21 cellular contexts compared by ENCODE assay signal in the genomic region with DNA sequence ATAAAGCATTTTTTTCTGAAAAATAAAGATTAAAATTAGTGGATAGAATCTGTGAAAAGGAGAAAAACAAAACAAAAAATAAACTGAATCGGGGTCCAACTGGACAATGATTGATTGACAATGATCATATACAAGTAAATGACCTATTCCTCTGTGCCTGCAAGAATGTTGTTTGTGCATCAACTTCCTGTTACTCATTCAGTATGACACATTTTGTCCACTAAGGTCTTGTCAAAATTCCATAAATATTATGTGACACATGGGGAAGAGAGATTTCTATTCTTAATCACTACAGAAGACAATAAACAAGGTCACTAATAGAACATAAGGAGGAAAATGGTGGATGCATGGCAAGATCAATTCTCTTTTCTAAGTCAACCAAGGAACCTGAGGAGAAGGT. TPM values are rescaled to one million over a fixed set of nuclear protein-coding genes. Genes with fewer than 3 reads are reported as not detected.
DNase-seq lines count a peak whose midpoint lies in the region; ATAC-seq, FAIRE-seq and TF ChIP-seq lines count a peak whose summit lies in the region.
"Had no signal": no experiment of that assay in that cellular context is flagged by ENCODE, and none has a peak within 500 bp of the region (broad histone marks: within the 10 kb centered on the region; RNA-seq: fewer than 3 reads in every experiment).

No MANE protein-coding gene starts in this region.

- no peaks in the 10 kb centered on the region for H3F3A ChIP-seq in GM23248 (ENCODE audit: insufficient read depth)

- H3K9me3 ChIP-seq in GM23248 (ENCODE audit: low read depth) = no peaks in the 10 kb centered on the region
- no peaks in the 10 kb centered on the region for H3K9me3 ChIP-seq in pancreas
- H3K9me3 ChIP-seq in prostate gland = no peaks in the 10 kb centered on the region
- H3K9me3 ChIP-seq: HAP-1, SK-N-SH, thoracic aorta had no signal

- in situ Hi-C loops in GM23248 (cut with MboI) = no loop called here

- H3K9me2 ChIP-seq in GM23248 (ENCODE audit: insufficient read depth) = no peaks in the 10 kb centered on the region
- H3K9me2 ChIP-seq: SK-N-SH had no signal

- no peaks in the 10 kb centered on the region for H4K20me1 ChIP-seq in GM23248 (ENCODE audit: insufficient read depth)

- H3K4me2 ChIP-seq in GM23248 (ENCODE audit: unreplicated experiment) = no peak overlapping the region
- H3K4me2 ChIP-seq: SK-N-SH had no signal

- TF ChIP-seq POLR2A in prostate gland (IDR thresholded peaks at IDR 0.05) = no peak

- H3K27me3 ChIP-seq in GM23248 (replicated peaks; ENCODE audit: insufficient read depth) = no peaks in the 10 kb centered on the region
- no peaks in the 10 kb centered on the region for H3K27me3 ChIP-seq in pancreas
- H3K27me3 ChIP-seq in prostate gland (replicated peaks; ENCODE audit: insufficient read depth) = no peaks in the 10 kb centered on the region

- H3K4me1 ChIP-seq in GM23248 (ENCODE audit: insufficient read depth) (no peaks in the 10 kb centered on the region), pancreas (no peaks in the 10 kb centered on the region), prostate gland (replicated peaks) (no peaks in the 10 kb centered on the region)
- H3K4me1 ChIP-seq: HAP-1 had no signal

- FAIRE-seq in pancreas (lab: Jason Lieb, UNC) = peak; percentile 26

- 67 to 91% methylated on average over 1 of the region's 1 CpG for WGBS in GM23248 (ENCODE audit: low coverage in 1 of 2, low lambda C conversion rate in 2 of 2, missing lambda C conversion rate in 2 of 2), 2 experiments
- WGBS in pancreas, 2 donors = 55 to 76% methylated on average over 1 of the region's 1 CpG
- WGBS in prostate gland = 75% methylated on average over 1 of the region's 1 CpG

- DNase-seq in GM23248 = peak; percentile 31
- DNase-seq in NCI-H460 (ENCODE audit: extremely low read depth, low read depth) = peak; percentile 29
- DNase-seq in dermis blood vessel endothelial cell = peak; percentile 60
- DNase-seq in pancreas = no peak
- DNase-seq in NCI-H2171 (lab: John Stamatoyannopoulos, UW) = no peak
- DNase-seq in prostate gland (ENCODE audit: low spot score) = no peak
- DNase-seq: activated CD4-positive, alpha-beta T cell treated with anti-CD3 and anti-CD28 coated beads, Interleukin-2, amount 50 U/mL, for 4 hours; activated gamma-delta T cell; CD8-positive, alpha-beta memory T cell; DMS79 treated with DMSO at 0.1 percent for 48 hours; naive thymus-derived CD4-positive, alpha-beta T cell; NCI-H1694 treated with DMSO at 0.1 percent for 48 hours; NCI-H226; SK-N-SH; stimulated activated CD4-positive, alpha-beta T cell treated with anti-CD3 and anti-CD28 coated beads, Interleukin-1b, Interleukin-23, amount 100 ng/mL, for 48 hours; stimulated activated naive B cell treated with anti-CD40 and anti-IgM and Interleukin-4, amounts not matched to agents 10 μg/mL and 1 μg/mL and 100 μg/mL, for 72 hours; T-helper 9 cell had no signal

- no peak overlapping the region for H3K27ac ChIP-seq in GM23248
- no peak overlapping the region for H3K27ac ChIP-seq in pancreas
- H3K27ac ChIP-seq in prostate gland = no peak overlapping the region
- H3K27ac ChIP-seq: thoracic aorta had no signal

- H3K36me3 ChIP-seq in GM23248 (ENCODE audit: low read depth) = no peaks in the 10 kb centered on the region
- no peaks in the 10 kb centered on the region for H3K36me3 ChIP-seq in pancreas
- H3K36me3 ChIP-seq in prostate gland = no peaks in the 10 kb centered on the region
- H3K36me3 ChIP-seq: HAP-1, thoracic aorta had no signal

- no peak overlapping the region for H3K9ac ChIP-seq in GM23248
- H3K9ac ChIP-seq: SK-N-SH had no signal

- H3K4me3 ChIP-seq in GM23248 = no peak overlapping the region
- no peak overlapping the region for H3K4me3 ChIP-seq in pancreas
- H3K4me3 ChIP-seq in prostate gland = no peak overlapping the region
- H3K4me3 ChIP-seq: HAP-1, thoracic aorta had no signal

- intact Hi-C loops in pancreas (cut with DNase I) = no loop called here
- intact Hi-C loops in prostate gland (cut with DNase I) = no loop called here

- no peak overlapping the region for H2AFZ ChIP-seq in GM23248

- no peak for ATAC-seq in pancreas
- ATAC-seq in GM18867 (IDR thresholded peaks at IDR 0.05; ENCODE audit: unreplicated experiment) = no peak
- ATAC-seq: naive thymus-derived CD4-positive, alpha-beta T cell; stimulated activated naive B cell treated with anti-CD40 and anti-IgM and Interleukin-4, amounts not matched to agents 10 μg/mL and 1 μg/mL and 100 μg/mL, for 72 hours; WTC11 had no signal

- TF ChIP-seq CTCF in pancreas (IDR thresholded peaks at IDR 0.05) = no peak
- TF ChIP-seq CTCF in prostate gland (IDR thresholded peaks at IDR 0.05) = no peak

- no peaks in the 10 kb centered on the region for H3K79me2 ChIP-seq in GM23248 (ENCODE audit: insufficient read depth)

RNA-seq across cellular contexts. Expression of gene F8, which starts 54.9 kb away (rescaled TPM):
- 1.6 and 4.1 TPM in 2 replicates for total RNA-seq in GM23248 (2014; rRNA removed; shearing (Covaris generic))
- 5.5 and 6.9 TPM in 2 replicates for polyA plus RNA-seq in GM23248 (2016; fragmentation: Nextera tagmentation; extraction: Ambion mirVana)
- 3.4 and 5.3 TPM in 2 replicates for total RNA-seq in NCI-H460 (2014; rRNA removed; shearing (Covaris generic))
- polyA plus RNA-seq in NCI-H460 (2014; cell fraction: nucleus; rRNA removed) = 0.70 and 5.6 TPM in 2 replicates
- 12.4 and 19.1 TPM in 2 replicates for total RNA-seq in dermis blood vessel endothelial cell
- total RNA-seq in pancreas = 10 to 100 TPM in 2 of 6 donors, 1 to 10 TPM in 4; 5.5 to 22.0 (median 8.7) TPM
- 1 to 10 TPM; 2.5 to 9.2 TPM for polyA plus RNA-seq in pancreas
- 10 to 100 TPM; 13.2 to 39.1 TPM for total RNA-seq in prostate gland

RNA-seq across cellular contexts. Expression of gene FUNDC2, which starts 59.0 kb away (rescaled TPM):
- total RNA-seq in GM23248 (2014; rRNA removed; shearing (Covaris generic)) = 35.2 and 41.0 TPM in 2 replicates
- polyA plus RNA-seq in GM23248 (2016; fragmentation: Nextera tagmentation; extraction: Ambion mirVana) (84.9 and 86.9 TPM in 2 replicates), pancreas (10 to 100 TPM; 75.7 to 88.1 TPM)
- total RNA-seq in NCI-H460 (2014; rRNA removed; shearing (Covaris generic)) = 87.5 and 98.1 TPM in 2 replicates
- 29.1 and 39.5 TPM in 2 replicates for polyA plus RNA-seq in NCI-H460 (2014; cell fraction: nucleus; rRNA removed)
- total RNA-seq in dermis blood vessel endothelial cell (84.2 and 95.1 TPM in 2 replicates), pancreas (10 to 100 TPM; 50.3 to 74.6 (median 70.2) TPM), prostate gland (10 to 100 TPM; 47.0 to 72.7 TPM)

Comparison
In these comparisons a context has a peak if more than half of its experiments do, and no peak if none do; other contexts are left out.
1. DNase-seq: peak in GM23248 (single experiment), NCI-H460 (single experiment) and dermis blood vessel endothelial cell (single experiment); none in pancreas (0 of 6), NCI-H2171 (single experiment) and prostate gland (single experiment).